In the genomic region with DNA sequence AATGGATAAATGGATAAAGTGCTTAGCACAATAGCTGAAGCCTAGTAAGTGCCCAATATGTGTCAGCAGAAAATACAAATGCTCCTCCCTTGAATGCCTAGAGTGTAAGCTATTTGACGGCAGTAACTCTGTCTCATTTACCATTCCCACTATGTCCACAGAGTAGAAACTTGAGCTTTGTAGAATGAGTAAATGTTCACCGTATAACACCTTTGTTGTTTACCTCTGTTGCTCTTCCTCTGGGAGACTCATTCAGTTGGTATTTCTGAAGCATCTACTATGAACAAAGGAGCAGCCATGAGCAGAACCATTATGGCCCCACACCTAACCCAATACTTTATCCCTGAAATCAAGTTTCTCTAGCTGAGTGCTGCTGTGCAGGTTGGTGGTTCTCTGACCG, we compare ENCODE assay signal across 33 cellular contexts. TPM values are rescaled to one million over a fixed set of nuclear protein-coding genes. Genes with fewer than 3 reads are reported as not detected.
"Had no signal": no experiment of that assay in that cellular context is flagged by ENCODE, and none has a peak within 500 bp of the region (broad histone marks: within the 10 kb centered on the region; RNA-seq: fewer than 3 reads in every experiment).

No MANE protein-coding gene starts in this region.

- ATAC-seq: activated CD8-positive, alpha-beta T cell treated with anti-CD3 and anti-CD28 coated beads for 36 hours; activated T-cell treated with anti-CD3 and anti-CD28 coated beads, Interleukin-2, amount 50 U/mL, for 72 hours; activated T-helper 17 cell treated with anti-CD3 and anti-CD28 coated beads, Interleukin-2, amount 50 U/mL, for 72 hours had no signal

- H3K4me3 ChIP-seq: SJCRH30, SK-N-MC had no signal

- H3K36me3 ChIP-seq: brain microvascular endothelial cell, SJCRH30, WERI-Rb-1 had no signal

- H3K27ac ChIP-seq: brain microvascular endothelial cell, SJCRH30, SK-N-MC, WERI-Rb-1 had no signal

- H3K9me3 ChIP-seq: SJCRH30 had no signal

- DNase-seq: activated CD4-positive, alpha-beta T cell treated with anti-CD3 and anti-CD28 coated beads for 1 hour; activated CD4-positive, alpha-beta T cell treated with anti-CD3 and anti-CD28 coated beads for 48 hours; activated CD4-positive, CD25-positive, alpha-beta regulatory T cell; activated CD8-positive, alpha-beta T cell treated with anti-CD3 and anti-CD28 coated beads for 36 hours; activated effector memory CD4-positive, alpha-beta T cell treated with anti-CD3 and anti-CD28 coated beads, Interleukin-2, amount 50 U/mL, for 16 hours; activated naive CD4-positive, alpha-beta T cell; activated naive CD4-positive, alpha-beta T cell treated with anti-CD3 and anti-CD28 coated beads, Interleukin-2, amount 50 U/mL, for 16 hours; activated naive CD8-positive, alpha-beta T cell treated with anti-CD3 and anti-CD28 coated beads for 36 hours; activated T-cell treated with anti-CD3 and anti-CD28 coated beads, Interleukin-2, amount 50 U/mL, for 1 hour; activated T-cell treated with anti-CD3 and anti-CD28 coated beads, Interleukin-2, amount 50 U/mL, for 72 hours; amniotic stem cell; aorta; brain microvascular endothelial cell; NCI-H1092 treated with DMSO at 0.1 percent for 48 hours; NCI-H1417; NCI-H146; NCI-H187; NCI-H2029 treated with DMSO at 0.1 percent for 48 hours; NCI-H2107; NCI-H2171; NCI-H510A; NCI-H526; NCI-H748 treated with DMSO at 0.1 percent for 48 hours; NK-92 treated with Interleukin-12 subunit alpha and Interleukin-12 subunit beta, amount 100 ng/mL, for 24 hours; SHP77; SJCRH30; T1000; WERI-Rb-1 had no signal

- H3K27me3 ChIP-seq: brain microvascular endothelial cell, SJCRH30 had no signal

- H3K4me1 ChIP-seq: SJCRH30 had no signal

RNA-seq across cellular contexts. Expression of a gene that starts 8.4 kb away (rescaled TPM):
- total RNA-seq: activated CD8-positive, alpha-beta memory T cell treated with anti-CD3 and anti-CD28 coated beads for 36 hours; activated CD8-positive, alpha-beta T cell treated with anti-CD3 and anti-CD28 coated beads for 36 hours; activated naive CD8-positive, alpha-beta T cell treated with anti-CD3 and anti-CD28 coated beads for 36 hours; activated T-cell treated with anti-CD3 and anti-CD28 coated beads, Interleukin-2, amount 50 U/mL, for 72 hours; activated T-helper 17 cell treated with anti-CD3 and anti-CD28 coated beads, Interleukin-2, amount 50 U/mL, for 72 hours; OCI-LY7; T-helper 1 cell treated with Interleukin-12 subunit alpha and Interleukin-12 subunit beta and Interleukin-4 antibody, amounts not matched to agents 30 ng/mL and 1 ng/mL, for 36 hours had no signal
